Comparison of ENCODE assay signal across 33 cellular contexts in genomic region chr7:141742229-141742628, GRCh38. TPM values are rescaled to one million over a fixed set of nuclear protein-coding genes. Genes with fewer than 3 reads are reported as not detected.
DNase-seq lines count a peak whose midpoint lies in the region; ATAC-seq and TF ChIP-seq lines count a peak whose summit lies in the region.
"Had no signal": no experiment of that assay in that cellular context is flagged by ENCODE, and none has a peak within 500 bp of the region (broad histone marks: within the 10 kb centered on the region; RNA-seq: fewer than 3 reads in every experiment).

No MANE protein-coding gene starts in this region.

- H3K36me3 ChIP-seq in IMR-90 (ENCODE audit: control insufficient read depth, insufficient read depth, low read length) = peaks cover 29% of the 10 kb centered on the region
- H3K36me3 ChIP-seq in brain microvascular endothelial cell (replicated peaks) = peaks cover 48% of the 10 kb centered on the region
- peaks cover 71% of the 10 kb centered on the region for H3K36me3 ChIP-seq in osteoblast (ENCODE audit: insufficient read depth, low read length)
- peaks cover 35% of the 10 kb centered on the region for H3K36me3 ChIP-seq in H7 (replicated peaks; ENCODE audit: control insufficient read depth, insufficient read depth, low read length)

- no peak overlapping the region for H3K14ac ChIP-seq in IMR-90 (replicated peaks; ENCODE audit: low read depth, low read length)

- TF ChIP-seq RAD21 in IMR-90 (IDR thresholded peaks at IDR 0.05; ENCODE audit: low read length) = no peak

- H4K8ac ChIP-seq in IMR-90 (ENCODE audit: low read depth in 2 of 2, low read length in 2 of 2) = no peak overlapping the region

- no peak for ATAC-seq in activated CD8-positive, alpha-beta T cell treated with anti-CD3 and anti-CD28 coated beads for 36 hours
- no peak for ATAC-seq in activated CD8-positive, alpha-beta T cell treated with anti-CD3 and anti-CD28 coated beads, Interleukin-2, amount 10 ng/mL, durations not matched to agents 7 days and 5 days
- ATAC-seq in IMR-90 (ENCODE audit: low read depth) (no peak), HG03097 (IDR thresholded peaks at IDR 0.05; ENCODE audit: low FRiP score, unreplicated experiment) (no peak)
- ATAC-seq: HepG2, PC-3, Right ventricle myocardium inferior had no signal

- H3K9ac ChIP-seq in IMR-90 (ENCODE audit: low read depth, low read length) = no peak overlapping the region

- H2AK5ac ChIP-seq in IMR-90 (ENCODE audit: low read depth, low read length) = no peak overlapping the region

- H3K27ac Mint-ChIP-seq in activated CD8-positive, alpha-beta T cell treated with anti-CD3 and anti-CD28 coated beads for 36 hours = peak overlapping the region; percentile 50
- no peak overlapping the region for H3K27ac Mint-ChIP-seq in activated CD8-positive, alpha-beta T cell treated with anti-CD3 and anti-CD28 coated beads, Interleukin-2, amount 10 ng/mL, durations not matched to agents 7 days and 5 days

- peaks cover 36% of the 10 kb centered on the region for H3K79me2 ChIP-seq in osteoblast (ENCODE audit: insufficient read depth, low read length)

- no peak overlapping the region for H2BK20ac ChIP-seq in IMR-90 (ENCODE audit: low read depth, low read length)

- no peak for TF ChIP-seq POLR2A in IMR-90 (IDR thresholded peaks at IDR 0.05; ENCODE audit: low read depth, low read length)

- H4K5ac ChIP-seq in IMR-90 (ENCODE audit: low read depth, low read length) = no peak overlapping the region

- no peak overlapping the region for H3K18ac ChIP-seq in IMR-90 (ENCODE audit: low read depth, low read length)

- H3K27me3 ChIP-seq in IMR-90 (ENCODE audit: control insufficient read depth, insufficient read depth, low read length) = no peaks in the 10 kb centered on the region
- H3K27me3 ChIP-seq in brain microvascular endothelial cell (replicated peaks) = no peaks in the 10 kb centered on the region
- no peaks in the 10 kb centered on the region for H3K27me3 ChIP-seq in osteoblast (ENCODE audit: insufficient read depth, low read length)
- H3K27me3 ChIP-seq in H7 (ENCODE audit: control insufficient read depth, insufficient read depth, low read length) = no peaks in the 10 kb centered on the region
- H3K27me3 ChIP-seq: BE2C, MG63, SJCRH30 had no signal

- H3K4me3 ChIP-seq in IMR-90 (ENCODE audit: insufficient read depth, low read depth, low read length) (no peak overlapping the region), brain microvascular endothelial cell (ENCODE audit: low read depth, low read length) (no peak overlapping the region), osteoblast (ENCODE audit: insufficient read depth, low read length) (no peak overlapping the region), H7 (ENCODE audit: insufficient read depth, low read depth, low read length) (no peak overlapping the region)
- H3K4me3 ChIP-seq: MG63, SJCRH30 had no signal

- POLR2A ChIA-PET in activated CD8-positive, alpha-beta T cell treated with anti-CD3 and anti-CD28 coated beads for 36 hours (lab: Charles Lee) = interaction anchor here (0.6 to 1.2 kb wide), 4 partner anchors 18 to 56 kb away, joined by 3 to 7 read pairs (median 4); partner anchors contain the start of gene DENND11
- POLR2A ChIA-PET in activated CD8-positive, alpha-beta T cell treated with anti-CD3 and anti-CD28 coated beads, Interleukin-2, amount 10 ng/mL, durations not matched to agents 7 days and 5 days (lab: Charles Lee) = no interaction called here
- POLR2A ChIA-PET in IMR-90 (lab: Charles Lee; ENCODE audit: unreplicated experiment) = no interaction called here

- dilution Hi-C loops in IMR-90 (cut with HindIII; ENCODE audit: low sequenced_read_pairs, unreplicated experiment) = no loop called here

- no peak overlapping the region for H3K56ac ChIP-seq in IMR-90 (ENCODE audit: extremely low read depth, insufficient read depth, low read length)

- CTCF ChIA-PET in activated CD8-positive, alpha-beta T cell treated with anti-CD3 and anti-CD28 coated beads for 36 hours (lab: Charles Lee) = interaction anchor here (0.9 to 1.9 kb wide), 3 partner anchors 10 to 27 kb away, joined by 3 to 7 read pairs (median 3); no protein-coding TSS in a partner anchor
- CTCF ChIA-PET in activated CD8-positive, alpha-beta T cell treated with anti-CD3 and anti-CD28 coated beads, Interleukin-2, amount 10 ng/mL, durations not matched to agents 7 days and 5 days (lab: Charles Lee) = interaction anchor here (11.7 kb wide), 1 partner anchor 87 kb away, joined by 187 read pairs; no protein-coding TSS in a partner anchor
- CTCF ChIA-PET in IMR-90 (lab: Yijun Ruan, JAX) = no interaction called here

- H3K4me1 ChIP-seq in IMR-90 (ENCODE audit: control insufficient read depth, insufficient read depth, low read length) (no peaks in the 10 kb centered on the region; the same call in 1 of the 2 replicates), osteoblast (ENCODE audit: insufficient read depth, low read length) (peaks cover 15% of the 10 kb centered on the region)
- H3K4me1 ChIP-seq: BE2C, SJCRH30 had no signal

- no peak overlapping the region for H2BK15ac ChIP-seq in IMR-90 (ENCODE audit: low read depth, low read length)

- H3K36me3 Mint-ChIP-seq in activated CD8-positive, alpha-beta T cell treated with anti-CD3 and anti-CD28 coated beads for 36 hours (ENCODE audit: low read depth) = peaks cover 62% of the 10 kb centered on the region
- H3K36me3 Mint-ChIP-seq in activated CD8-positive, alpha-beta T cell treated with anti-CD3 and anti-CD28 coated beads, Interleukin-2, amount 10 ng/mL, durations not matched to agents 7 days and 5 days (ENCODE audit: low read depth) = peaks cover 63% of the 10 kb centered on the region

- peaks cover 5% of the 10 kb centered on the region; the same call in 1 of the 2 replicates for H3K9me1 ChIP-seq in IMR-90 (ENCODE audit: insufficient read depth, low read length)

- DNase-seq in activated CD8-positive, alpha-beta T cell treated with anti-CD3 and anti-CD28 coated beads for 36 hours = no peak
- no peak for DNase-seq in activated CD8-positive, alpha-beta T cell treated with anti-CD3 and anti-CD28 coated beads, Interleukin-2, amount 10 ng/mL, durations not matched to agents 7 days and 5 days
- DNase-seq in IMR-90 (peak; percentile 4), brain microvascular endothelial cell (peak; percentile 27), osteoblast (ENCODE audit: insufficient read length, low spot score, missing footprints) (peak; percentile 67), nucleus accumbens (lab: John Stamatoyannopoulos, UW) (no peak), H7 (no peak)
- DNase-seq: 8988T; ACHN; BE2C; Calu3; DMS79 treated with DMSO at 0.1 percent for 48 hours; GF-D8; GOT3; HCEC 1CT; KBM-7; MG63; NCI-H1105 treated with DMSO at 0.1 percent for 48 hours; NCI-H146; NCI-H2029; NCI-H446 treated with DMSO at 0.1 percent for 48 hours; NCI-H526; NCI-H82; NK-92 treated with Interleukin-12 subunit alpha and Interleukin-12 subunit beta, amount 100 ng/mL, for 24 hours; PC-3; SJCRH30 had no signal

- H3K4me3 Mint-ChIP-seq in activated CD8-positive, alpha-beta T cell treated with anti-CD3 and anti-CD28 coated beads for 36 hours = no peak overlapping the region
- no peak overlapping the region for H3K4me3 Mint-ChIP-seq in activated CD8-positive, alpha-beta T cell treated with anti-CD3 and anti-CD28 coated beads, Interleukin-2, amount 10 ng/mL, durations not matched to agents 7 days and 5 days
- H3K4me3 Mint-ChIP-seq: CD14-positive monocyte had no signal

- H2AK9ac ChIP-seq in IMR-90 (replicated peaks; ENCODE audit: low read depth, low read length, poor library complexity) = no peak overlapping the region

- TF ChIP-seq CTCF in activated CD8-positive, alpha-beta T cell treated with anti-CD3 and anti-CD28 coated beads for 36 hours (IDR thresholded peaks at IDR 0.05) = no peak
- no peak for TF ChIP-seq CTCF in IMR-90 (conservative IDR thresholded peaks at IDR 0.05; ENCODE audit: low read depth, low read length)
- TF ChIP-seq CTCF in brain microvascular endothelial cell (IDR thresholded peaks at IDR 0.05; ENCODE audit: low read depth, low read length, missing control alignments) = no peak
- TF ChIP-seq CTCF in osteoblast (IDR thresholded peaks at IDR 0.05; ENCODE audit: extremely low read depth, low read depth, low read length) = no peak

- no peak overlapping the region for H2BK5ac ChIP-seq in IMR-90 (ENCODE audit: low read depth, low read length, poor library complexity, severe bottlenecking)

- H3K4me1 Mint-ChIP-seq in activated CD8-positive, alpha-beta T cell treated with anti-CD3 and anti-CD28 coated beads for 36 hours (ENCODE audit: low read depth) = peaks cover 33% of the 10 kb centered on the region
- H3K4me1 Mint-ChIP-seq in activated CD8-positive, alpha-beta T cell treated with anti-CD3 and anti-CD28 coated beads, Interleukin-2, amount 10 ng/mL, durations not matched to agents 7 days and 5 days (ENCODE audit: low read depth) = peaks cover 27% of the 10 kb centered on the region

- H4K91ac ChIP-seq in IMR-90 (ENCODE audit: insufficient read depth, low read depth, low read length) = no peak overlapping the region

- in situ Hi-C loops in IMR-90 (cut with MboI; ENCODE audit: low sequenced_read_pairs) = no loop called here
- in situ Hi-C loops in brain microvascular endothelial cell (cut with HindIII; ENCODE audit: low pct_ligation_motif_present, low sequenced_read_pairs) = no loop called here

- no peak overlapping the region for H3K4ac ChIP-seq in IMR-90 (ENCODE audit: low read depth, low read length)

- no peak overlapping the region for H2AFZ ChIP-seq in IMR-90 (replicated peaks; ENCODE audit: low read length, poor library complexity)
- H2AFZ ChIP-seq in osteoblast (ENCODE audit: low read length) = no peak overlapping the region

- no peak overlapping the region for H2BK120ac ChIP-seq in IMR-90 (ENCODE audit: low read depth, low read length)

- WGBS in IMR-90 (ENCODE audit: extremely low coverage in 2 of 2, insufficient read length in 1 of 2), 2 experiments = no CpG with 5 or more reads among the region's 1 CpG

- H3K27ac ChIP-seq in IMR-90 (ENCODE audit: insufficient read depth, low read length) (no peak overlapping the region), brain microvascular endothelial cell (no peak overlapping the region), osteoblast (ENCODE audit: low read depth, low read length) (no peak overlapping the region)
- H3K27ac ChIP-seq: SJCRH30 had no signal

- H3K9me3 Mint-ChIP-seq in activated CD8-positive, alpha-beta T cell treated with anti-CD3 and anti-CD28 coated beads for 36 hours = no peaks in the 10 kb centered on the region
- H3K9me3 Mint-ChIP-seq in activated CD8-positive, alpha-beta T cell treated with anti-CD3 and anti-CD28 coated beads, Interleukin-2, amount 10 ng/mL, durations not matched to agents 7 days and 5 days (ENCODE audit: insufficient read depth) = no peaks in the 10 kb centered on the region

- BruUV-seq in IMR-90 (replicated peaks; lab: Mats Ljungman, UMichigan) = no TSS peak

- H3K23ac ChIP-seq in IMR-90 (ENCODE audit: low read depth, low read length) = no peak overlapping the region

- H3K79me1 ChIP-seq in IMR-90 (ENCODE audit: low read depth in 1 of 2, low read length in 2 of 2) = peaks cover 13 to 20% of the 10 kb centered on the region in 2 experiments; a peak in 3 of 4 replicates

- H4K20me1 ChIP-seq in IMR-90 (ENCODE audit: insufficient read depth, low read length) = no peaks in the 10 kb centered on the region
- no peaks in the 10 kb centered on the region for H4K20me1 ChIP-seq in osteoblast (ENCODE audit: insufficient read depth, low read length)

- H3K4me2 ChIP-seq in IMR-90 (ENCODE audit: low read depth, low read length) = no peak overlapping the region
- no peak overlapping the region for H3K4me2 ChIP-seq in osteoblast (ENCODE audit: insufficient read depth, low read length)

- intact Hi-C loops in activated CD8-positive, alpha-beta T cell treated with anti-CD3 and anti-CD28 coated beads for 36 hours (cut with micrococcal nuclease) = no loop called here
- intact Hi-C loops in IMR-90 (cut with micrococcal nuclease) = no loop called here

- no peaks in the 10 kb centered on the region for H3K9me3 ChIP-seq in IMR-90 (ENCODE audit: control insufficient read depth, insufficient read depth, low read length)
- H3K9me3 ChIP-seq in osteoblast (ENCODE audit: low read depth, low read length) = no peaks in the 10 kb centered on the region
- H3K9me3 ChIP-seq: BE2C, MG63, SJCRH30 had no signal

- no peaks in the 10 kb centered on the region for H3K27me3 Mint-ChIP-seq in activated CD8-positive, alpha-beta T cell treated with anti-CD3 and anti-CD28 coated beads for 36 hours
- no peaks in the 10 kb centered on the region for H3K27me3 Mint-ChIP-seq in activated CD8-positive, alpha-beta T cell treated with anti-CD3 and anti-CD28 coated beads, Interleukin-2, amount 10 ng/mL, durations not matched to agents 7 days and 5 days (ENCODE audit: low read depth)

RNA-seq across cellular contexts. Expression of gene SSBP1, which starts 4.1 kb away (rescaled TPM):
- total RNA-seq in activated CD8-positive, alpha-beta T cell treated with anti-CD3 and anti-CD28 coated beads for 36 hours = 100 to 1,000 TPM; 247 to 249 TPM
- 100 to 1,000 TPM; 138 to 140 TPM for total RNA-seq in activated CD8-positive, alpha-beta T cell treated with anti-CD3 and anti-CD28 coated beads, Interleukin-2, amount 10 ng/mL, durations not matched to agents 7 days and 5 days
- total RNA-seq in IMR-90 (2012; rRNA removed) (204 and 234 TPM in 2 replicates), osteoblast (88.3 and 96.4 TPM in 2 replicates)
- 138 and 158 TPM in 2 replicates for polyA plus RNA-seq in IMR-90 (2012; rRNA removed)
- 39.8 and 68.2 TPM in 2 replicates for polyA plus RNA-seq in IMR-90 (2012; cell fraction: cytosol; rRNA removed)
- 10.9 and 68.5 TPM in 2 replicates for polyA plus RNA-seq in IMR-90 (2012; cell fraction: nucleus; rRNA removed; ENCODE audit: low replicate concordance)
- 165 and 173 TPM in 2 replicates for total RNA-seq in H7 (2014; rRNA removed; shearing (Covaris generic))

RNA-seq across cellular contexts. Expression of gene TAS2R3, which starts 21.7 kb away (rescaled TPM):
- 1 to 10 TPM in 1 of 2 experiments, under 1 TPM in 1; 0.94 to 1.0 TPM for total RNA-seq in activated CD8-positive, alpha-beta T cell treated with anti-CD3 and anti-CD28 coated beads for 36 hours
- total RNA-seq in activated CD8-positive, alpha-beta T cell treated with anti-CD3 and anti-CD28 coated beads, Interleukin-2, amount 10 ng/mL, durations not matched to agents 7 days and 5 days = under 1 TPM; 0.50 to 0.73 TPM
- total RNA-seq in IMR-90 (2012; rRNA removed) (0.28 and 0.72 TPM in 2 replicates), osteoblast (1.4 and 3.2 TPM in 2 replicates)
- polyA plus RNA-seq in IMR-90 (2012; rRNA removed) = not detected in 2 replicates
- not detected in 2 replicates for polyA plus RNA-seq in IMR-90 (2012; cell fraction: cytosol; rRNA removed)
- 0.18 TPM in 1 of 2 replicates, not detected in the other for polyA plus RNA-seq in IMR-90 (2012; cell fraction: nucleus; rRNA removed; ENCODE audit: low replicate concordance)
- total RNA-seq in H7 (2014; rRNA removed; shearing (Covaris generic)) = 0.67 and 0.69 TPM in 2 replicates
- total RNA-seq: HT1080 had no signal
- polyA plus RNA-seq: CD14-positive monocyte had no signal

RNA-seq across cellular contexts. Expression of gene WEE2, which starts 34.1 kb away (rescaled TPM):
- not detected for total RNA-seq in activated CD8-positive, alpha-beta T cell treated with anti-CD3 and anti-CD28 coated beads for 36 hours
- not detected for total RNA-seq in activated CD8-positive, alpha-beta T cell treated with anti-CD3 and anti-CD28 coated beads, Interleukin-2, amount 10 ng/mL, durations not matched to agents 7 days and 5 days
- total RNA-seq in IMR-90 (2012; rRNA removed) (not detected in 2 replicates), osteoblast (not detected in 2 replicates)
- polyA plus RNA-seq in IMR-90 (2012; rRNA removed) = not detected in 2 replicates
- polyA plus RNA-seq in IMR-90 (2012; cell fraction: cytosol; rRNA removed) = not detected in 2 replicates
- polyA plus RNA-seq in IMR-90 (2012; cell fraction: nucleus; rRNA removed; ENCODE audit: low replicate concordance) = not detected in 2 replicates
- 0.76 TPM in 1 of 2 replicates, not detected in the other for total RNA-seq in H7 (2014; rRNA removed; shearing (Covaris generic))
- total RNA-seq: Calu3, HepG2, LHCN-M2, PC-3, Right ventricle myocardium inferior, RPMI7951, SJCRH30 had no signal
- polyA plus RNA-seq: CD14-positive monocyte, HepG2 had no signal

RNA-seq across cellular contexts. Expression of gene TAS2R4, which starts 34.2 kb away (rescaled TPM):
- total RNA-seq in activated CD8-positive, alpha-beta T cell treated with anti-CD3 and anti-CD28 coated beads for 36 hours = under 1 TPM; 0.43 to 0.54 TPM
- total RNA-seq in activated CD8-positive, alpha-beta T cell treated with anti-CD3 and anti-CD28 coated beads, Interleukin-2, amount 10 ng/mL, durations not matched to agents 7 days and 5 days = 1 to 10 TPM in 1 of 2 experiments, under 1 TPM in 1; 0.74 to 1.0 TPM
- total RNA-seq in IMR-90 (2012; rRNA removed) (0.18 and 0.28 TPM in 2 replicates), osteoblast (1.4 and 2.9 TPM in 2 replicates)
- polyA plus RNA-seq in IMR-90 (2012; rRNA removed) = 0.09 and 0.14 TPM in 2 replicates
- 0.02 TPM in 1 of 2 replicates, not detected in the other for polyA plus RNA-seq in IMR-90 (2012; cell fraction: cytosol; rRNA removed)
- polyA plus RNA-seq in IMR-90 (2012; cell fraction: nucleus; rRNA removed; ENCODE audit: low replicate concordance) = 0.09 and 0.56 TPM in 2 replicates
- 0.17 and 0.63 TPM in 2 replicates for total RNA-seq in H7 (2014; rRNA removed; shearing (Covaris generic))
- total RNA-seq: PC-3 had no signal
- polyA plus RNA-seq: CD14-positive monocyte had no signal

RNA-seq across cellular contexts. Expression of gene DENND11, which starts 40.3 kb away (rescaled TPM):
- total RNA-seq in activated CD8-positive, alpha-beta T cell treated with anti-CD3 and anti-CD28 coated beads for 36 hours = 10 to 100 TPM; 28.6 to 32.2 TPM
- 10 to 100 TPM; 22.9 to 23.3 TPM for total RNA-seq in activated CD8-positive, alpha-beta T cell treated with anti-CD3 and anti-CD28 coated beads, Interleukin-2, amount 10 ng/mL, durations not matched to agents 7 days and 5 days
- 5.0 TPM in 2 replicates for total RNA-seq in IMR-90 (2012; rRNA removed)
- polyA plus RNA-seq in IMR-90 (2012; rRNA removed) = 2.2 and 2.9 TPM in 2 replicates
- 0.75 and 1.2 TPM in 2 replicates for polyA plus RNA-seq in IMR-90 (2012; cell fraction: cytosol; rRNA removed)
- 3.0 and 9.9 TPM in 2 replicates for polyA plus RNA-seq in IMR-90 (2012; cell fraction: nucleus; rRNA removed; ENCODE audit: low replicate concordance)
- 7.6 and 8.0 TPM in 2 replicates for total RNA-seq in osteoblast
- total RNA-seq in H7 (2014; rRNA removed; shearing (Covaris generic)) = 13.4 and 18.0 TPM in 2 replicates

Comparison
In these comparisons a context has a peak if more than half of its experiments do, and no peak if none do; other contexts are left out.
1. DNase-seq: peak in IMR-90 (single experiment), brain microvascular endothelial cell (single experiment) and osteoblast (single experiment); none in activated CD8-positive, alpha-beta T cell treated with anti-CD3 and anti-CD28 coated beads for 36 hours (single experiment), activated CD8-positive, alpha-beta T cell treated with anti-CD3 and anti-CD28 coated beads, Interleukin-2, amount 10 ng/mL, durations not matched to agents 7 days and 5 days (single experiment), nucleus accumbens (0 of 56) and H7 (single experiment).